Comparison of ENCODE assay signal across 8 cellular contexts in the genomic region with DNA sequence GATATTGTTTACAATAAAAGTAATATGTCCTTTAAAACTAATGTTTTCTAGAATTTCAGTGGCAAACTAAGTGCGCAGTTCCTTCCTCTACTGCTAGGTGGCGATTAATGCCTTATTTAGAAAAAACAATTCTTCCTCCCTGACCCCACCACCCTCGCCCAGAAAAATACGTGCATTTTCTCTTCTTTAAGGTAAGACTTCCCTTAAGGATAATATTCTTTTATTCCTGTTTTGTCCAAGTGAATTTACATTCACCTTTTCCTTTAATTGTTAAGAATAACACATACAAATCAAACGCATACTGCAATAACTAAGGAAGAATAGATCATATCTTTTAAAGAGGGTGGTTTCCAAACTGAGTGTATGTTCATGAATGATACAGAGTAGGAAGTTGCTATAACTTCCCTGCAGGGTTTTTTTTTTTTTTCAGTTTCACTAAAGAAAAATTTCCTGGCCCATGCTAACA. TPM values are rescaled to one million over a fixed set of nuclear protein-coding genes. Genes with fewer than 3 reads are reported as not detected.
DNase-seq lines count a peak whose midpoint lies in the region; ATAC-seq, FAIRE-seq and TF ChIP-seq lines count a peak whose summit lies in the region.

No MANE protein-coding gene starts in this region.

- FAIRE-seq in astrocyte (lab: Jason Lieb, UNC) (no peak), H54 (lab: Jason Lieb, UNC) (no peak)

- H3K4me1 ChIP-seq in astrocyte (ENCODE audit: insufficient read depth, low read length): no peaks in the 10 kb centered on the region

- no peak overlapping the region for H3K27ac Mint-ChIP-seq in astrocyte (ENCODE audit: unreplicated experiment)

- H3K4me3 ChIP-seq in HL-60 (replicated peaks; ENCODE audit: insufficient read depth, low read length) (no peak overlapping the region), astrocyte (ENCODE audit: insufficient read depth, low read depth, low read length) (no peak overlapping the region), kidney epithelial cell (ENCODE audit: low read depth, low read length) (no peak overlapping the region)

- ATAC-seq in GM19463 (IDR thresholded peaks at IDR 0.05; ENCODE audit: unreplicated experiment): peak; percentile 74

- H3K9ac ChIP-seq in astrocyte (ENCODE audit: low read length): no peak overlapping the region

- no peaks in the 10 kb centered on the region for H3K36me3 Mint-ChIP-seq in astrocyte (ENCODE audit: low read depth, unreplicated experiment)

- no peak for TF ChIP-seq POLR2A in H54 (IDR thresholded peaks at IDR 0.05; ENCODE audit: low read depth, low read length)

- peak; percentile 44 for TF ChIP-seq CTCF in HL-60 (IDR thresholded peaks at IDR 0.05; ENCODE audit: insufficient read depth, low read length)
- TF ChIP-seq CTCF in astrocyte (IDR thresholded peaks at IDR 0.05; ENCODE audit: insufficient read depth, low read depth, low read length): peak; percentile 82
- peak; percentile 74 for TF ChIP-seq CTCF in kidney epithelial cell (IDR thresholded peaks at IDR 0.05; ENCODE audit: insufficient read depth, low read length, poor library complexity, severe bottlenecking)

- H2AFZ ChIP-seq in astrocyte (ENCODE audit: low read depth, low read length): no peak overlapping the region

- H3K79me2 ChIP-seq in astrocyte (ENCODE audit: insufficient read depth, low read length): no peaks in the 10 kb centered on the region

- H3K27me3 Mint-ChIP-seq in astrocyte (ENCODE audit: low read depth, unreplicated experiment): no peaks in the 10 kb centered on the region

- H3K4me1 Mint-ChIP-seq in astrocyte (ENCODE audit: low read depth, unreplicated experiment): no peaks in the 10 kb centered on the region

- H3K9me3 Mint-ChIP-seq in astrocyte (ENCODE audit: unreplicated experiment): no peaks in the 10 kb centered on the region

- no peak overlapping the region for H3K4me3 Mint-ChIP-seq in astrocyte (ENCODE audit: unreplicated experiment)

- no peaks in the 10 kb centered on the region for H4K20me1 ChIP-seq in astrocyte (ENCODE audit: insufficient read depth, low read length)

- peak; percentile 32 for DNase-seq in EH (ENCODE audit: low read depth)
- DNase-seq in HL-60 (ENCODE audit: low read depth in 1 of 2, low spot score in 1 of 2): peak in 1 of 2 experiments; percentile 56
- peak; percentile 65 for DNase-seq in SK-MEL-5 (ENCODE audit: low read depth, low spot score)
- no peak for DNase-seq in astrocyte (ENCODE audit: low read depth)
- DNase-seq in kidney epithelial cell (ENCODE audit: low read depth): no peak
- peak in 5 of 6 experiments; percentile 7 to 78 (median 58) for DNase-seq in stimulated activated naive CD4-positive, alpha-beta T cell (lab: John Stamatoyannopoulos, UW)
- no peak for DNase-seq in H54 (ENCODE audit: insufficient read length, low spot score)

- no peaks in the 10 kb centered on the region for H3K9me3 ChIP-seq in astrocyte (ENCODE audit: insufficient read depth, low read depth, low read length)

- H3K4me2 ChIP-seq in astrocyte (ENCODE audit: low read length): no peak overlapping the region

- H3K36me3 ChIP-seq in astrocyte (ENCODE audit: insufficient read depth, low read length) (no peaks in the 10 kb centered on the region), kidney epithelial cell (ENCODE audit: control insufficient read depth, insufficient read depth, low read length) (no peaks in the 10 kb centered on the region)

- H3K27me3 ChIP-seq in HL-60 (ENCODE audit: insufficient read depth, poor library complexity, severe bottlenecking): no peaks in the 10 kb centered on the region
- H3K27me3 ChIP-seq in astrocyte (ENCODE audit: insufficient read depth, low read length): no peaks in the 10 kb centered on the region
- H3K27me3 ChIP-seq in kidney epithelial cell (ENCODE audit: control insufficient read depth, insufficient read depth, low read length): no peaks in the 10 kb centered on the region

- peak overlapping the region; percentile 61 for H3K27ac ChIP-seq in HL-60 (replicated peaks)
- no peak overlapping the region for H3K27ac ChIP-seq in astrocyte (ENCODE audit: low read depth, low read length)

- in situ Hi-C loops in SK-MEL-5 (cut with HindIII; ENCODE audit: low pct_unique_long_range_greater_than_20kb, low sequenced_read_pairs): no loop called here

RNA-seq across cellular contexts. Expression of gene PSMA1, which starts 17.0 kb away (rescaled TPM):
- total RNA-seq in SK-MEL-5 (2014; rRNA removed; shearing (Covaris generic)): 278 and 284 TPM in 2 replicates
- polyA plus RNA-seq in SK-MEL-5 (2015; cell fraction: cytosol; rRNA removed): 155 and 188 TPM in 2 replicates
- 1,077 and 1,107 TPM in 2 replicates for polyA plus RNA-seq in SK-MEL-5 (2015; cell fraction: nucleus; rRNA removed)
- total RNA-seq in astrocyte (152 and 164 TPM in 2 replicates), kidney epithelial cell (182 and 197 TPM in 2 replicates)

RNA-seq across cellular contexts. Expression of gene COPB1, which starts 37.6 kb away (rescaled TPM):
- 195 and 215 TPM in 2 replicates for total RNA-seq in SK-MEL-5 (2014; rRNA removed; shearing (Covaris generic))
- 92.8 and 131 TPM in 2 replicates for polyA plus RNA-seq in SK-MEL-5 (2015; cell fraction: cytosol; rRNA removed)
- 145 and 148 TPM in 2 replicates for polyA plus RNA-seq in SK-MEL-5 (2015; cell fraction: nucleus; rRNA removed)
- 223 and 236 TPM in 2 replicates for total RNA-seq in astrocyte
- 124 and 131 TPM in 2 replicates for total RNA-seq in kidney epithelial cell

Comparison
In these comparisons a context has a peak if more than half of its experiments do, and no peak if none do; other contexts are left out.
1. DNase-seq: peak in EH (single experiment), SK-MEL-5 (single experiment) and stimulated activated naive CD4-positive, alpha-beta T cell (5 of 6); none in astrocyte (single experiment), kidney epithelial cell (single experiment) and H54 (single experiment).
2. Peak in every context shown above with its lines, with median percentiles within 50 percentile points of each other: CTCF ChIP-seq.